In genomic region chr17:80704894-80705293, GRCh38 we compare ENCODE assay signal across 15 cellular contexts.
DNase-seq lines count a peak whose midpoint lies in the region; ATAC-seq and TF ChIP-seq lines count a peak whose summit lies in the region.
"Had no signal": no experiment of that assay in that cellular context is flagged by ENCODE, and none has a peak within 500 bp of the region (broad histone marks: within the 10 kb centered on the region; RNA-seq: fewer than 3 reads in every experiment).

No MANE protein-coding gene starts in this region.

- H3K27me3 ChIP-seq in DND-41 (ENCODE audit: insufficient read depth, low read length, poor library complexity) = no peaks in the 10 kb centered on the region
- H3K27me3 ChIP-seq: sigmoid colon had no signal

- no peaks in the 10 kb centered on the region for H3K9me3 ChIP-seq in DND-41 (ENCODE audit: insufficient read depth, low read length, severe bottlenecking)
- H3K9me3 ChIP-seq: sigmoid colon, SK-N-SH had no signal

- no peaks in the 10 kb centered on the region for H3K27me3 Mint-ChIP-seq in activated T-cell treated with anti-CD3 and anti-CD28 coated beads, Interleukin-2, amount 50 U/mL, for 24 hours
- no peaks in the 10 kb centered on the region for H3K27me3 Mint-ChIP-seq in activated naive CD8-positive, alpha-beta T cell treated with anti-CD3 and anti-CD28 coated beads, Interleukin-2, amount 50 U/mL, for 24 hours
- H3K27me3 Mint-ChIP-seq in stimulated activated naive B cell treated with anti-CD40 and anti-IgM and Interleukin-4, amounts not matched to agents 10 μg/mL and 1 μg/mL and 100 μg/mL, for 72 hours = no peaks in the 10 kb centered on the region

- no peak for TF ChIP-seq CTCF in DND-41 (IDR thresholded peaks at IDR 0.05; ENCODE audit: borderline replicate concordance, extremely low read depth, low read length, poor library complexity, severe bottlenecking)

- peaks cover 20% of the 10 kb centered on the region for H3K36me3 ChIP-seq in DND-41 (ENCODE audit: insufficient read depth, low read length)

- H3K27ac Mint-ChIP-seq in activated T-cell treated with anti-CD3 and anti-CD28 coated beads, Interleukin-2, amount 50 U/mL, for 24 hours = peak overlapping the region; percentile 56
- peak overlapping the region; percentile 37 for H3K27ac Mint-ChIP-seq in activated naive CD8-positive, alpha-beta T cell treated with anti-CD3 and anti-CD28 coated beads, Interleukin-2, amount 50 U/mL, for 24 hours
- peak overlapping the region; percentile 77 for H3K27ac Mint-ChIP-seq in stimulated activated naive B cell treated with anti-CD40 and anti-IgM and Interleukin-4, amounts not matched to agents 10 μg/mL and 1 μg/mL and 100 μg/mL, for 72 hours

- no peak for ATAC-seq in DND-41 (ENCODE audit: insufficient read depth, low read depth)
- ATAC-seq in activated naive CD8-positive, alpha-beta T cell treated with anti-CD3 and anti-CD28 coated beads, Interleukin-2, amount 50 U/mL, for 24 hours = no peak
- ATAC-seq in stimulated activated naive B cell treated with anti-CD40 and anti-IgM and Interleukin-4, amounts not matched to agents 10 μg/mL and 1 μg/mL and 100 μg/mL, for 72 hours (replicated peaks) = peak; percentile 41 to 53
- ATAC-seq in HG03135 (IDR thresholded peaks at IDR 0.05; ENCODE audit: unreplicated experiment) = no peak
- ATAC-seq in GM21381 (IDR thresholded peaks at IDR 0.05; ENCODE audit: unreplicated experiment) = no peak

- peak overlapping the region; percentile 45; the same call in 1 of the 2 replicates for H3K27ac ChIP-seq in DND-41 (ENCODE audit: low read length)
- H3K27ac ChIP-seq: sigmoid colon had no signal

- H3K9me3 Mint-ChIP-seq in activated T-cell treated with anti-CD3 and anti-CD28 coated beads, Interleukin-2, amount 50 U/mL, for 24 hours = peaks cover 3% of the 10 kb centered on the region
- peaks cover 4% of the 10 kb centered on the region for H3K9me3 Mint-ChIP-seq in activated naive CD8-positive, alpha-beta T cell treated with anti-CD3 and anti-CD28 coated beads, Interleukin-2, amount 50 U/mL, for 24 hours
- peaks cover 8 to 11% of the 10 kb centered on the region in 2 donors for H3K9me3 Mint-ChIP-seq in stimulated activated naive B cell treated with anti-CD40 and anti-IgM and Interleukin-4, amounts not matched to agents 10 μg/mL and 1 μg/mL and 100 μg/mL, for 72 hours

- H2AFZ ChIP-seq in DND-41 (ENCODE audit: low read depth, low read length) = no peak overlapping the region

- no peak overlapping the region for H3K4me2 ChIP-seq in DND-41 (ENCODE audit: insufficient read depth, low read length)
- H3K4me2 ChIP-seq: SK-N-SH had no signal

- no peak overlapping the region for H3K9ac ChIP-seq in DND-41 (ENCODE audit: low read depth, low read length)
- H3K9ac ChIP-seq: SK-N-SH had no signal

- peaks cover 52% of the 10 kb centered on the region for H3K4me1 Mint-ChIP-seq in activated T-cell treated with anti-CD3 and anti-CD28 coated beads, Interleukin-2, amount 50 U/mL, for 24 hours (ENCODE audit: low read depth)
- peaks cover 61% of the 10 kb centered on the region for H3K4me1 Mint-ChIP-seq in activated naive CD8-positive, alpha-beta T cell treated with anti-CD3 and anti-CD28 coated beads, Interleukin-2, amount 50 U/mL, for 24 hours
- peaks cover 44 to 54% of the 10 kb centered on the region in 2 donors for H3K4me1 Mint-ChIP-seq in stimulated activated naive B cell treated with anti-CD40 and anti-IgM and Interleukin-4, amounts not matched to agents 10 μg/mL and 1 μg/mL and 100 μg/mL, for 72 hours

- no peak for DNase-seq in activated T-cell treated with anti-CD3 and anti-CD28 coated beads, Interleukin-2, amount 50 U/mL, for 24 hours
- no peak for DNase-seq in activated T-cell treated with anti-CD3 and anti-CD28 coated beads for 4 hours
- no peak for DNase-seq in DND-41
- no peak for DNase-seq in activated naive CD8-positive, alpha-beta T cell treated with anti-CD3 and anti-CD28 coated beads, Interleukin-2, amount 50 U/mL, for 24 hours
- DNase-seq in stimulated activated naive B cell treated with anti-CD40 and anti-IgM and Interleukin-4, amounts not matched to agents 10 μg/mL and 1 μg/mL and 100 μg/mL, for 72 hours = no peak
- DNase-seq: activated CD4-positive, alpha-beta T cell treated with anti-CD3 and anti-CD28 coated beads, Interleukin-2, amount 50 U/mL, for 48 hours; activated gamma-delta T cell; anterior cingulate cortex; central memory CD4-positive, alpha-beta T cell; DMS 273 treated with DMSO at 0.1 percent for 48 hours; effector CD4-positive, alpha-beta T cell; sigmoid colon; SK-N-SH had no signal

- no peak overlapping the region for H3K4me3 Mint-ChIP-seq in activated T-cell treated with anti-CD3 and anti-CD28 coated beads, Interleukin-2, amount 50 U/mL, for 24 hours
- no peak overlapping the region for H3K4me3 Mint-ChIP-seq in activated naive CD8-positive, alpha-beta T cell treated with anti-CD3 and anti-CD28 coated beads, Interleukin-2, amount 50 U/mL, for 24 hours
- H3K4me3 Mint-ChIP-seq in stimulated activated naive B cell treated with anti-CD40 and anti-IgM and Interleukin-4, amounts not matched to agents 10 μg/mL and 1 μg/mL and 100 μg/mL, for 72 hours = no peak overlapping the region

- no peak overlapping the region for H3K4me3 ChIP-seq in DND-41 (ENCODE audit: low read depth in 1 of 2, low read length in 2 of 2)
- H3K4me3 ChIP-seq: sigmoid colon had no signal

- H3K4me1 ChIP-seq in DND-41 (ENCODE audit: insufficient read depth, low read length) = peaks cover 41% of the 10 kb centered on the region

- peaks cover 3% of the 10 kb centered on the region; the same call in 1 of the 2 replicates for H4K20me1 ChIP-seq in DND-41 (ENCODE audit: insufficient read depth, low read length)

- peaks cover 94% of the 10 kb centered on the region for H3K79me2 ChIP-seq in DND-41 (ENCODE audit: insufficient read depth, low read length)

- peaks cover 46% of the 10 kb centered on the region for H3K36me3 Mint-ChIP-seq in activated T-cell treated with anti-CD3 and anti-CD28 coated beads, Interleukin-2, amount 50 U/mL, for 24 hours (ENCODE audit: low read depth)
- H3K36me3 Mint-ChIP-seq in activated naive CD8-positive, alpha-beta T cell treated with anti-CD3 and anti-CD28 coated beads, Interleukin-2, amount 50 U/mL, for 24 hours (ENCODE audit: low read depth) = peaks cover 24% of the 10 kb centered on the region
- H3K36me3 Mint-ChIP-seq in stimulated activated naive B cell treated with anti-CD40 and anti-IgM and Interleukin-4, amounts not matched to agents 10 μg/mL and 1 μg/mL and 100 μg/mL, for 72 hours = peaks cover 25 to 57% of the 10 kb centered on the region in 2 donors

Comparison
In these comparisons a context has a peak if more than half of its experiments do, and no peak if none do; other contexts are left out.
1. ATAC-seq: peak in stimulated activated naive B cell treated with anti-CD40 and anti-IgM and Interleukin-4, amounts not matched to agents 10 μg/mL and 1 μg/mL and 100 μg/mL, for 72 hours (2 of 2); none in DND-41 (single experiment), activated naive CD8-positive, alpha-beta T cell treated with anti-CD3 and anti-CD28 coated beads, Interleukin-2, amount 50 U/mL, for 24 hours (single experiment), HG03135 (single experiment) and GM21381 (single experiment).
2. Peak in every context shown above with its lines, with median percentiles within 50 percentile points of each other: H3K27ac Mint-ChIP-seq.